In genomic region chr7:53697913-53698312, GRCh38 we compare ENCODE assay signal across 19 cellular contexts.
"Had no signal": no experiment of that assay in that cellular context is flagged by ENCODE, and none has a peak within 500 bp of the region (broad histone marks: within the 10 kb centered on the region; RNA-seq: fewer than 3 reads in every experiment).

No MANE protein-coding gene starts in this region.

- DNase-seq: KBM-7; MV-4-11; NCI-H1048; NCI-H1417; NCI-H1436 treated with DMSO at 0.1 percent for 48 hours; NCI-H1694; NCI-H187 treated with DMSO at 0.1 percent for 48 hours; NCI-H2029 treated with DMSO at 0.1 percent for 48 hours; NCI-H2171 treated with DMSO at 0.1 percent for 48 hours; NCI-H345; NCI-H446 treated with DMSO at 0.1 percent for 48 hours; NCI-H510A treated with DMSO at 0.1 percent for 48 hours; NCI-H69; NCI-H774; NK-92 treated with Interleukin-12 subunit alpha and Interleukin-12 subunit beta, amount 100 ng/mL, for 24 hours; PC-3; SHP77; T-helper 1 cell had no signal

- H3K27ac ChIP-seq: RWPE1 had no signal
